1 cellular context compared by ENCODE assay signal in the genomic region with DNA sequence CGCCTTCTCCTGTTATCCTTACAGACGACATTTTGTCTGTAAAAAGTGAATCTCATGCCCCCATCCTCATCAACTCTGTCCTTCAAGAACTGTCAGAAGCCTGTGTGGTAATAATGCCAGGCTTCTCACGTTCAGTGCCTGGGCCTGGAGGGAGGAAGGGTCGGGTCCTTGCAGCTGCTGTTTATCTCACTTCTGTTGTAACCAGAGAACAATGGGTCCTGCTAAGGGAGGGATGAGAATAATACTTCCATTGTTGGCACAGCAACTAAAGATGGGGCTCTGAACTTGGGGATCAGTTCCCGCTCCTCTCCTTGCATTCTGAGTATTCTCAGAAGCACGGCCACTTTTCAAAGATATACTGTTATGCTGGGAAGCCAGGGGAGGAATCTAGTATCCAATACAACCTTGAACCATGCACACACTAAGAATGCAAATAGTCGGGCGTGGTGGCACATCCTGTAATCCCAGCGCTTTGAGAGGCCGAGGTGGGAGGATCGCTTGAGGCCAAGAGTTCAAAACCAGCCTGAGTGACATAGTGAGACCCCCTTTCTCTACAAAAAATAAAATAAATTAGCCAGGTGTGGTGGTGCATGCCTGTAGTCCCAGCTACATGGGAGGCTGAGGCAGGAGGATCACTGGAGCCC.
A peak's percentile ranks its signal among the peaks of the same experiment; 100 is the strongest.
TF ChIP-seq lines count a peak whose summit lies in the region.

No MANE protein-coding gene starts in this region.

TF ChIP-seq in HepG2, 621 proteins besides CTCF, POLR2A, EP300 and RAD21 (continued from another document):
- TF ChIP-seq FOXP1 (IDR thresholded peaks at IDR 0.05) (no peak), FOXP1 (CRISPR knock-in tag; IDR thresholded peaks at IDR 0.05) (0 out of 2 replicates have a peak, but pooled peaks have one; percentile 7), ZFP36 (IDR thresholded peaks at IDR 0.05; ENCODE audit: borderline replicate concordance, low read depth, low read length, partially characterized antibody) (no peak), PITX1 (CRISPR knock-in tag; IDR thresholded peaks at IDR 0.05) (peak; percentile 36; the same call in 1 of the 2 replicates), TCF7L2 (IDR thresholded peaks at IDR 0.05; ENCODE audit: low read depth, low read length) (no peak)
